Comparison of ENCODE assay signal across 2 cellular contexts in the genomic region with DNA sequence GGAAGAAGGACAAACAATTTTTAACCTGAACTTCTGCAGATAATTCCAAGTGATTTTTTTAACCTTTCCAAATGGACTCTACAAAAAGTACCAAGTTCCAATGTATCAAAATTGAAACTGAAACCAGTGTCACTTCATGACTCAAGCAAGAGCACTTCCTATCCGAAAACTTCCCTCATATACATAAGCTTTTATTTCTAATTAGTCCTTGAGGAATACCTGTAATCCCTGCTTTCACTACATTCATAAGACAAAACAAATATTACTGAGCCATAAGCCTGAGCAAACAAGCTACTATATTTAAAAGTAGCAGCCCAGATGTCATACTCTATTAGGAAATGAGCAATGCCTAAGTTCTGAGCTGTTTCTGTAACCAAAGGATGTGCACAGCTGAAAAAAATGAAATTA.
TF ChIP-seq lines count a peak whose summit lies in the region.

No MANE protein-coding gene starts in this region.

TF ChIP-seq in liver, 16 proteins besides CTCF, POLR2A, EP300 and RAD21 (continued from another document):
- TF ChIP-seq, protein P1, sequence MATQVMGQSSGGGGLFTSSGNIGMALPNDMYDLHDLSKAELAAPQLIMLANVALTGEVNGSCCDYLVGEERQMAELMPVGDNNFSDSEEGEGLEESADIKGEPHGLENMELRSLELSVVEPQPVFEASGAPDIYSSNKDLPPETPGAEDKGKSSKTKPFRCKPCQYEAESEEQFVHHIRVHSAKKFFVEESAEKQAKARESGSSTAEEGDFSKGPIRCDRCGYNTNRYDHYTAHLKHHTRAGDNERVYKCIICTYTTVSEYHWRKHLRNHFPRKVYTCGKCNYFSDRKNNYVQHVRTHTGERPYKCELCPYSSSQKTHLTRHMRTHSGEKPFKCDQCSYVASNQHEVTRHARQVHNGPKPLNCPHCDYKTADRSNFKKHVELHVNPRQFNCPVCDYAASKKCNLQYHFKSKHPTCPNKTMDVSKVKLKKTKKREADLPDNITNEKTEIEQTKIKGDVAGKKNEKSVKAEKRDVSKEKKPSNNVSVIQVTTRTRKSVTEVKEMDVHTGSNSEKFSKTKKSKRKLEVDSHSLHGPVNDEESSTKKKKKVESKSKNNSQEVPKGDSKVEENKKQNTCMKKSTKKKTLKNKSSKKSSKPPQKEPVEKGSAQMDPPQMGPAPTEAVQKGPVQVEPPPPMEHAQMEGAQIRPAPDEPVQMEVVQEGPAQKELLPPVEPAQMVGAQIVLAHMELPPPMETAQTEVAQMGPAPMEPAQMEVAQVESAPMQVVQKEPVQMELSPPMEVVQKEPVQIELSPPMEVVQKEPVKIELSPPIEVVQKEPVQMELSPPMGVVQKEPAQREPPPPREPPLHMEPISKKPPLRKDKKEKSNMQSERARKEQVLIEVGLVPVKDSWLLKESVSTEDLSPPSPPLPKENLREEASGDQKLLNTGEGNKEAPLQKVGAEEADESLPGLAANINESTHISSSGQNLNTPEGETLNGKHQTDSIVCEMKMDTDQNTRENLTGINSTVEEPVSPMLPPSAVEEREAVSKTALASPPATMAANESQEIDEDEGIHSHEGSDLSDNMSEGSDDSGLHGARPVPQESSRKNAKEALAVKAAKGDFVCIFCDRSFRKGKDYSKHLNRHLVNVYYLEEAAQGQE (IDR thresholded peaks at IDR 0.05): no peak
- TF ChIP-seq, protein P2, sequence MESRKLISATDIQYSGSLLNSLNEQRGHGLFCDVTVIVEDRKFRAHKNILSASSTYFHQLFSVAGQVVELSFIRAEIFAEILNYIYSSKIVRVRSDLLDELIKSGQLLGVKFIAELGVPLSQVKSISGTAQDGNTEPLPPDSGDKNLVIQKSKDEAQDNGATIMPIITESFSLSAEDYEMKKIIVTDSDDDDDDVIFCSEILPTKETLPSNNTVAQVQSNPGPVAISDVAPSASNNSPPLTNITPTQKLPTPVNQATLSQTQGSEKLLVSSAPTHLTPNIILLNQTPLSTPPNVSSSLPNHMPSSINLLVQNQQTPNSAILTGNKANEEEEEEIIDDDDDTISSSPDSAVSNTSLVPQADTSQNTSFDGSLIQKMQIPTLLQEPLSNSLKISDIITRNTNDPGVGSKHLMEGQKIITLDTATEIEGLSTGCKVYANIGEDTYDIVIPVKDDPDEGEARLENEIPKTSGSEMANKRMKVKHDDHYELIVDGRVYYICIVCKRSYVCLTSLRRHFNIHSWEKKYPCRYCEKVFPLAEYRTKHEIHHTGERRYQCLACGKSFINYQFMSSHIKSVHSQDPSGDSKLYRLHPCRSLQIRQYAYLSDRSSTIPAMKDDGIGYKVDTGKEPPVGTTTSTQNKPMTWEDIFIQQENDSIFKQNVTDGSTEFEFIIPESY (IDR thresholded peaks at IDR 0.05): no peak
- TF ChIP-seq EGR1 (IDR thresholded peaks at IDR 0.05; ENCODE audit: low read depth in 2 of 2) (no peak), GABPA (IDR thresholded peaks at IDR 0.05 in 1 of 2, conservative IDR thresholded peaks at IDR 0.05 in 1 of 2) (no peak)

TF ChIP-seq in HepG2, 621 proteins besides CTCF, POLR2A, EP300 and RAD21 (continued from another document):
- TF ChIP-seq, protein P3, sequence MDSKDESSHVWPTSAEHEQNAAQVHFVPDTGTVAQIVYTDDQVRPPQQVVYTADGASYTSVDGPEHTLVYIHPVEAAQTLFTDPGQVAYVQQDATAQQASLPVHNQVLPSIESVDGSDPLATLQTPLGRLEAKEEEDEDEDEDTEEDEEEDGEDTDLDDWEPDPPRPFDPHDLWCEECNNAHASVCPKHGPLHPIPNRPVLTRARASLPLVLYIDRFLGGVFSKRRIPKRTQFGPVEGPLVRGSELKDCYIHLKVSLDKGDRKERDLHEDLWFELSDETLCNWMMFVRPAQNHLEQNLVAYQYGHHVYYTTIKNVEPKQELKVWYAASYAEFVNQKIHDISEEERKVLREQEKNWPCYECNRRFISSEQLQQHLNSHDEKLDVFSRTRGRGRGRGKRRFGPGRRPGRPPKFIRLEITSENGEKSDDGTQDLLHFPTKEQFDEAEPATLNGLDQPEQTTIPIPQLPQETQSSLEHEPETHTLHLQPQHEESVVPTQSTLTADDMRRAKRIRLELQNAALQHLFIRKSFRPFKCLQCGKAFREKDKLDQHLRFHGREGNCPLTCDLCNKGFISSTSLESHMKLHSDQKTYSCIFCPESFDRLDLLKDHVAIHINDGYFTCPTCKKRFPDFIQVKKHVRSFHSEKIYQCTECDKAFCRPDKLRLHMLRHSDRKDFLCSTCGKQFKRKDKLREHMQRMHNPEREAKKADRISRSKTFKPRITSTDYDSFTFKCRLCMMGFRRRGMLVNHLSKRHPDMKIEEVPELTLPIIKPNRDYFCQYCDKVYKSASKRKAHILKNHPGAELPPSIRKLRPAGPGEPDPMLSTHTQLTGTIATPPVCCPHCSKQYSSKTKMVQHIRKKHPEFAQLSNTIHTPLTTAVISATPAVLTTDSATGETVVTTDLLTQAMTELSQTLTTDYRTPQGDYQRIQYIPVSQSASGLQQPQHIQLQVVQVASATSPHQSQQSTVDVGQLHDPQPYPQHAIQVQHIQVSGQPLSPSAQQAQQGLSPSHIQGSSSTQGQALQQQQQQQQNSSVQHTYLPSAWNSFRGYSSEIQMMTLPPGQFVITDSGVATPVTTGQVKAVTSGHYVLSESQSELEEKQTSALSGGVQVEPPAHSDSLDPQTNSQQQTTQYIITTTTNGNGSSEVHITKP (CRISPR knock-in tag; IDR thresholded peaks at IDR 0.05; ENCODE audit: low read depth): no peak
- TF ChIP-seq, protein P4, sequence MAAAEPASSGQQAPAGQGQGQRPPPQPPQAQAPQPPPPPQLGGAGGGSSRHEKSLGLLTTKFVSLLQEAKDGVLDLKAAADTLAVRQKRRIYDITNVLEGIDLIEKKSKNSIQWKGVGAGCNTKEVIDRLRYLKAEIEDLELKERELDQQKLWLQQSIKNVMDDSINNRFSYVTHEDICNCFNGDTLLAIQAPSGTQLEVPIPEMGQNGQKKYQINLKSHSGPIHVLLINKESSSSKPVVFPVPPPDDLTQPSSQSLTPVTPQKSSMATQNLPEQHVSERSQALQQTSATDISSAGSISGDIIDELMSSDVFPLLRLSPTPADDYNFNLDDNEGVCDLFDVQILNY (CRISPR knock-in tag; conservative IDR thresholded peaks at IDR 0.05): no peak
- no peak for TF ChIP-seq FOXM1 (CRISPR knock-in tag; IDR thresholded peaks at IDR 0.05)
- TF ChIP-seq, protein P5, sequence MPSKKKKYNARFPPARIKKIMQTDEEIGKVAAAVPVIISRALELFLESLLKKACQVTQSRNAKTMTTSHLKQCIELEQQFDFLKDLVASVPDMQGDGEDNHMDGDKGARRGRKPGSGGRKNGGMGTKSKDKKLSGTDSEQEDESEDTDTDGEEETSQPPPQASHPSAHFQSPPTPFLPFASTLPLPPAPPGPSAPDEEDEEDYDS (CRISPR knock-in tag; IDR thresholded peaks at IDR 0.05): no peak
- TF ChIP-seq HOXA7 (CRISPR knock-in tag; IDR thresholded peaks at IDR 0.05): no peak
- TF ChIP-seq ZBTB21 (CRISPR knock-in tag; IDR thresholded peaks at IDR 0.05): no peak
